Comparison of ENCODE assay signal across 14 cellular contexts in the genomic region with DNA sequence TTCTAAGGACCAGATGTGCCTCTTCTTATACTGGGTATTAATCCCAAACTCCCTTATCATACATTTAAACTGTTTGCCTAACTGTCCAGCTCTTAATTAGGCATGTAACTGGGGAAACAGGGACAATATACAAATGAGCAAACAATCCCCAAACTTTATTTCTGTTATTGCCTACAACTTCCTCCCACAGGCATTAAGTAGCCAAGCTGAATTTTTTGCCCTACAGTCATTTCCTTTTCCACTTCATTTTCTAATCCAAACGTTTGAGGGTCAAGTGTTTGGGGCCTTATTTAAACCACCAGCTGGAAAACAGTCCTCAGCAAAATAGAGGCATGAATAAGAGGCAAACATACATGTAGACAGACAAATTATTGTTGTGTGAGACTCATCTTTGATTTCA.
DNase-seq lines count a peak whose midpoint lies in the region; ATAC-seq and TF ChIP-seq lines count a peak whose summit lies in the region.
"Had no signal": no experiment of that assay in that cellular context is flagged by ENCODE, and none has a peak within 500 bp of the region (broad histone marks: within the 10 kb centered on the region; RNA-seq: fewer than 3 reads in every experiment).

No MANE protein-coding gene starts in this region.

- no peaks in the 10 kb centered on the region for H3K36me3 ChIP-seq in stomach
- no peaks in the 10 kb centered on the region for H3K36me3 ChIP-seq in CD8-positive, alpha-beta T cell (ENCODE audit: insufficient read depth, low read length)
- H3K36me3 ChIP-seq: brain microvascular endothelial cell, SJSA1, uterus had no signal

- no peaks in the 10 kb centered on the region for H3K9me3 ChIP-seq in stomach
- no peaks in the 10 kb centered on the region for H3K9me3 ChIP-seq in CD8-positive, alpha-beta T cell (ENCODE audit: low read length)
- H3K9me3 ChIP-seq: SJSA1, uterus had no signal

- no peak overlapping the region for H3K4me3 ChIP-seq in fibroblast of pulmonary artery (replicated peaks; ENCODE audit: low read depth, low read length)
- H3K4me3 ChIP-seq in stomach = no peak overlapping the region
- no peak overlapping the region for H3K4me3 ChIP-seq in CD8-positive, alpha-beta T cell (ENCODE audit: low read depth, low read length)
- H3K4me3 ChIP-seq: SJSA1, uterus had no signal

- ATAC-seq in CD8-positive, alpha-beta T cell = no peak
- ATAC-seq: activated CD8-positive, alpha-beta T cell treated with anti-CD3 and anti-CD28 coated beads for 36 hours; natural killer cell had no signal

- WGBS in stomach, 5 donors = 0 to 3% (median 0%) methylated on average over 1 of the region's 1 CpG

- H3K36me3 Mint-ChIP-seq in CD8-positive, alpha-beta T cell = no peaks in the 10 kb centered on the region
- H3K36me3 Mint-ChIP-seq: natural killer cell had no signal

- no peak overlapping the region for H3K27ac Mint-ChIP-seq in CD8-positive, alpha-beta T cell
- H3K27ac Mint-ChIP-seq: activated CD8-positive, alpha-beta T cell treated with anti-CD3 and anti-CD28 coated beads for 36 hours; natural killer cell had no signal

- peak; percentile 85 for DNase-seq in EH (ENCODE audit: low read depth)
- peak; percentile 14 for DNase-seq in NCI-H226
- peak; percentile 87 for DNase-seq in fibroblast of pulmonary artery (ENCODE audit: low read depth)
- DNase-seq in stomach = no peak
- DNase-seq in CD8-positive, alpha-beta T cell = no peak
- DNase-seq in GM19240 (ENCODE audit: insufficient read length, low spot score) = no peak
- no peak for DNase-seq in NCI-H1436 treated with DMSO at 0.1 percent for 48 hours (lab: John Stamatoyannopoulos, UW)
- DNase-seq: activated CD8-positive, alpha-beta T cell treated with anti-CD3 and anti-CD28 coated beads for 36 hours; activated gamma-delta T cell; brain microvascular endothelial cell; natural killer cell; stimulated activated CD4-positive, alpha-beta T cell treated with anti-CD3 and anti-CD28 coated beads, Interleukin-4, amount 100 ng/mL, for 1 hour; uterus had no signal

- intact Hi-C loops in stomach (cut with DNase I; ENCODE audit: low total_unique reads) = no loop called here
- intact Hi-C loops in CD8-positive, alpha-beta T cell (cut with DNase I, micrococcal nuclease) = no loop called here

- no peak for TF ChIP-seq POLR2A in stomach (IDR thresholded peaks at IDR 0.05)

- POLR2A ChIA-PET in CD8-positive, alpha-beta T cell (lab: Charles Lee) = no interaction called here

- TF ChIP-seq CTCF in fibroblast of pulmonary artery (IDR thresholded peaks at IDR 0.05; ENCODE audit: low read length, missing control alignments) (no peak), stomach (IDR thresholded peaks at IDR 0.05) (no peak)
- no peak for TF ChIP-seq CTCF in CD8-positive, alpha-beta T cell (IDR thresholded peaks at IDR 0.05)

- H3K4me1 ChIP-seq in stomach = peaks cover 0 to 4% (median 0%) of the 10 kb centered on the region in 4 donors
- no peaks in the 10 kb centered on the region for H3K4me1 ChIP-seq in CD8-positive, alpha-beta T cell (ENCODE audit: insufficient read depth, low read length)
- H3K4me1 ChIP-seq: uterus had no signal

- peak overlapping the region in 3 of 5 donors; percentile 33 to 57 (median 34) for H3K27ac ChIP-seq in stomach
- no peak overlapping the region for H3K27ac ChIP-seq in CD8-positive, alpha-beta T cell (ENCODE audit: low read depth, low read length)
- H3K27ac ChIP-seq: brain microvascular endothelial cell, SJSA1, uterus had no signal

- H3K4me1 Mint-ChIP-seq in CD8-positive, alpha-beta T cell (ENCODE audit: low read depth) = no peaks in the 10 kb centered on the region
- H3K4me1 Mint-ChIP-seq: natural killer cell had no signal

- H3K27me3 ChIP-seq in stomach = peaks cover 0 to 13% (median 0%) of the 10 kb centered on the region in 3 donors
- no peaks in the 10 kb centered on the region for H3K27me3 ChIP-seq in CD8-positive, alpha-beta T cell (ENCODE audit: insufficient read depth, low read length)
- H3K27me3 ChIP-seq: brain microvascular endothelial cell, uterus had no signal

- no peak for TF ChIP-seq EP300 in stomach (IDR thresholded peaks at IDR 0.05)

- CTCF ChIA-PET in CD8-positive, alpha-beta T cell (lab: Charles Lee) = no interaction called here

- H3K9me3 Mint-ChIP-seq in CD8-positive, alpha-beta T cell = no peaks in the 10 kb centered on the region
- H3K9me3 Mint-ChIP-seq: activated CD8-positive, alpha-beta T cell treated with anti-CD3 and anti-CD28 coated beads for 36 hours; natural killer cell had no signal

- H3K4me3 Mint-ChIP-seq in CD8-positive, alpha-beta T cell = no peak overlapping the region
- H3K4me3 Mint-ChIP-seq: activated CD8-positive, alpha-beta T cell treated with anti-CD3 and anti-CD28 coated beads for 36 hours; natural killer cell had no signal

- peaks cover 6% of the 10 kb centered on the region for H3K27me3 Mint-ChIP-seq in CD8-positive, alpha-beta T cell (ENCODE audit: low read depth)
- H3K27me3 Mint-ChIP-seq: activated CD8-positive, alpha-beta T cell treated with anti-CD3 and anti-CD28 coated beads for 36 hours had no signal

Comparison
In these comparisons a context has a peak if more than half of its experiments do, and no peak if none do; other contexts are left out.
1. DNase-seq: peak in EH (single experiment), NCI-H226 (single experiment) and fibroblast of pulmonary artery (single experiment); none in stomach (single experiment), CD8-positive, alpha-beta T cell (0 of 7), GM19240 (single experiment) and NCI-H1436 treated with DMSO at 0.1 percent for 48 hours (single experiment).